28 cellular contexts compared by ENCODE assay signal in genomic region chrX:119960639-119961038, GRCh38.
"Had no signal": no experiment of that assay in that cellular context is flagged by ENCODE, and none has a peak within 500 bp of the region (broad histone marks: within the 10 kb centered on the region; RNA-seq: fewer than 3 reads in every experiment).

No MANE protein-coding gene starts in this region.

- H3K4me3 Mint-ChIP-seq: stimulated activated effector memory CD8-positive, alpha-beta T cell treated with anti-CD3 and anti-CD28 coated beads, Interleukin-12 subunit alpha, Interleukin-12 subunit beta, amount 100 ng/mL, for 72 hours; stimulated activated memory B cell treated with anti-CD40 and anti-IgM and Interleukin-4, amounts not matched to agents 10 μg/mL and 1 μg/mL and 100 μg/mL, for 72 hours; stimulated activated naive B cell treated with anti-CD40 and anti-IgM and Interleukin-4, amounts not matched to agents 10 μg/mL and 1 μg/mL and 100 μg/mL, for 72 hours; stimulated activated naive CD8-positive, alpha-beta T cell treated with anti-CD3 and anti-CD28 coated beads, Interleukin-15, amount 100 ng/mL, for 72 hours; stimulated activated naive CD8-positive, alpha-beta T cell treated with anti-CD3 and anti-CD28 coated beads, Interleukin-15, Interleukin-2, amounts not matched to agents 100 ng/mL and 50 ng/mL, for 24 hours; type B pancreatic cell had no signal

- H3K27ac Mint-ChIP-seq: stimulated activated effector memory CD8-positive, alpha-beta T cell treated with anti-CD3 and anti-CD28 coated beads, Interleukin-12 subunit alpha, Interleukin-12 subunit beta, amount 100 ng/mL, for 72 hours; stimulated activated memory B cell treated with anti-CD40 and anti-IgM and Interleukin-4, amounts not matched to agents 10 μg/mL and 1 μg/mL and 100 μg/mL, for 72 hours; stimulated activated naive B cell treated with anti-CD40 and anti-IgM and Interleukin-4, amounts not matched to agents 10 μg/mL and 1 μg/mL and 100 μg/mL, for 72 hours; stimulated activated naive CD8-positive, alpha-beta T cell treated with anti-CD3 and anti-CD28 coated beads, Interleukin-15, amount 100 ng/mL, for 72 hours; stimulated activated naive CD8-positive, alpha-beta T cell treated with anti-CD3 and anti-CD28 coated beads, Interleukin-15, Interleukin-2, amounts not matched to agents 100 ng/mL and 50 ng/mL, for 24 hours; type B pancreatic cell had no signal

- FAIRE-seq: urothelium cell line had no signal

- H3K27me3 ChIP-seq: stomach, suprapubic skin, testis, thyroid gland, tibial artery, tibial nerve, transverse colon, upper lobe of left lung, uterus, vagina had no signal

- ATAC-seq: stimulated activated effector memory CD8-positive, alpha-beta T cell treated with anti-CD3 and anti-CD28 coated beads, Interleukin-12 subunit alpha, Interleukin-12 subunit beta, amount 100 ng/mL, for 72 hours; stimulated activated memory B cell treated with anti-CD40 and anti-IgM and Interleukin-4, amounts not matched to agents 10 μg/mL and 1 μg/mL and 100 μg/mL, for 72 hours; stimulated activated naive B cell treated with anti-CD40 and anti-IgM and Interleukin-4, amounts not matched to agents 10 μg/mL and 1 μg/mL and 100 μg/mL, for 72 hours; stimulated activated naive CD8-positive, alpha-beta T cell treated with anti-CD3 and anti-CD28 coated beads, Interleukin-15, amount 100 ng/mL, for 72 hours; stimulated activated naive CD8-positive, alpha-beta T cell treated with anti-CD3 and anti-CD28 coated beads, Interleukin-15, Interleukin-2, amounts not matched to agents 100 U/mL and 50 U/mL, for 24 hours had no signal

- H3K36me3 ChIP-seq: stomach, suprapubic skin, thoracic aorta, thyroid gland, tibial artery, tibial nerve, transverse colon, upper lobe of left lung, uterus, vagina had no signal

- H3K27ac ChIP-seq: stomach, suprapubic skin, testis, thoracic aorta, thyroid gland, tibial artery, tibial nerve, transverse colon, upper lobe of left lung, uterus, vagina had no signal

- H3K9me3 Mint-ChIP-seq: stimulated activated effector memory CD8-positive, alpha-beta T cell treated with anti-CD3 and anti-CD28 coated beads, Interleukin-12 subunit alpha, Interleukin-12 subunit beta, amount 100 ng/mL, for 72 hours; stimulated activated memory B cell treated with anti-CD40 and anti-IgM and Interleukin-4, amounts not matched to agents 10 μg/mL and 1 μg/mL and 100 μg/mL, for 72 hours; stimulated activated naive B cell treated with anti-CD40 and anti-IgM and Interleukin-4, amounts not matched to agents 10 μg/mL and 1 μg/mL and 100 μg/mL, for 72 hours; stimulated activated naive CD8-positive, alpha-beta T cell treated with anti-CD3 and anti-CD28 coated beads, Interleukin-15, amount 100 ng/mL, for 72 hours; stimulated activated naive CD8-positive, alpha-beta T cell treated with anti-CD3 and anti-CD28 coated beads, Interleukin-15, Interleukin-2, amounts not matched to agents 100 ng/mL and 50 ng/mL, for 24 hours; type B pancreatic cell had no signal

- H3K27me3 Mint-ChIP-seq: type B pancreatic cell had no signal

- H3K36me3 Mint-ChIP-seq: stimulated activated memory B cell treated with anti-CD40 and anti-IgM and Interleukin-4, amounts not matched to agents 10 μg/mL and 1 μg/mL and 100 μg/mL, for 72 hours; stimulated activated naive B cell treated with anti-CD40 and anti-IgM and Interleukin-4, amounts not matched to agents 10 μg/mL and 1 μg/mL and 100 μg/mL, for 72 hours; type B pancreatic cell had no signal

- H3K4me1 Mint-ChIP-seq: stimulated activated memory B cell treated with anti-CD40 and anti-IgM and Interleukin-4, amounts not matched to agents 10 μg/mL and 1 μg/mL and 100 μg/mL, for 72 hours; stimulated activated naive B cell treated with anti-CD40 and anti-IgM and Interleukin-4, amounts not matched to agents 10 μg/mL and 1 μg/mL and 100 μg/mL, for 72 hours had no signal

- DNase-seq: stimulated activated CD4-positive, alpha-beta T cell treated with anti-CD3 and anti-CD28 coated beads, Interleukin-2, amount 100 ng/mL, for 48 hours; stimulated activated CD4-positive, alpha-beta T cell treated with anti-CD3 and anti-CD28 coated beads, Interleukin-4, amount 100 ng/mL, for 1 hour; stimulated activated CD4-positive, alpha-beta T cell treated with anti-CD3 and anti-CD28 coated beads, Interleukin-4, amount 100 ng/mL, for 24 hours; stimulated activated CD4-positive, alpha-beta T cell treated with anti-CD3 and anti-CD28 coated beads, Interleukin-4, amount 100 ng/mL, for 4 hours; stimulated activated CD8-positive, alpha-beta memory T cell treated with anti-CD3 and anti-CD28 coated beads, Interleukin-4, amount 100 ng/mL, for 48 hours; stimulated activated naive B cell treated with anti-CD40 and anti-IgM and Interleukin-4, amounts not matched to agents 10 μg/mL and 1 μg/mL and 100 μg/mL, for 72 hours; stimulated activated naive CD4-positive, alpha-beta T cell; stimulated activated naive CD4-positive, alpha-beta T cell treated with Interleukin-2 at 50 U/mL for 16 hours; stimulated activated naive CD8-positive, alpha-beta T cell treated with anti-CD3 and anti-CD28 coated beads, Interleukin-15, amount 100 ng/mL, for 72 hours; stimulated activated naive CD8-positive, alpha-beta T cell treated with anti-CD3 and anti-CD28 coated beads, Interleukin-15, Interleukin-2, amounts not matched to agents 100 U/mL and 50 U/mL, for 24 hours; stomach; substantia nigra; testis; thyroid gland; tibial artery; transverse colon; trophoblast cell; upper lobe of left lung; uterus had no signal

- H3K4me1 ChIP-seq: stomach, suprapubic skin, testis, thyroid gland, tibial artery, tibial nerve, transverse colon, upper lobe of left lung, uterus, vagina had no signal

- H3K4me3 ChIP-seq: stomach, suprapubic skin, testis, thoracic aorta, thyroid gland, tibial artery, tibial nerve, transverse colon, upper lobe of left lung, uterus, vagina had no signal

- H3K9me3 ChIP-seq: stomach, suprapubic skin, testis, thoracic aorta, thyroid gland, tibial nerve, transverse colon, upper lobe of left lung, uterus, vagina had no signal
